8 cellular contexts compared by ENCODE assay signal in genomic region chr20:63707558-63708300, GRCh38. TPM values are rescaled to one million over a fixed set of nuclear protein-coding genes. Genes with fewer than 3 reads are reported as not detected.
DNase-seq lines count a peak whose midpoint lies in the region; ATAC-seq, FAIRE-seq and TF ChIP-seq lines count a peak whose summit lies in the region.

A gene with protein sequence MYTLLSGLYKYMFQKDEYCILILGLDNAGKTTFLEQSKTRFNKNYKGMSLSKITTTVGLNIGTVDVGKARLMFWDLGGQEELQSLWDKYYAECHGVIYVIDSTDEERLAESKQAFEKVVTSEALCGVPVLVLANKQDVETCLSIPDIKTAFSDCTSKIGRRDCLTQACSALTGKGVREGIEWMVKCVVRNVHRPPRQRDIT (minus strand): TSS chr20:63707976. CDS start chr20:63707091, 885 bp downstream.
ZGPAT (plus strand) TSS chr20:63708039; CDS start chr20:63708581, 542 bp downstream.

- TF ChIP-seq CTCF in WI38 (IDR thresholded peaks at IDR 0.05; ENCODE audit: low read depth, low read length) (no peak), mammary epithelial cell (conservative IDR thresholded peaks at IDR 0.05 in 1 of 2, IDR thresholded peaks at IDR 0.05 in 1 of 2; ENCODE audit: extremely low read depth in 1 of 2, insufficient read depth in 1 of 2, low read depth in 1 of 2, low read length in 2 of 2) (no peak)

- no TSS peak for BruUV-seq in mammary epithelial cell (replicated peaks; lab: Mats Ljungman, UMichigan)

- H3K36me3 ChIP-seq in mammary epithelial cell (ENCODE audit: insufficient read depth, low read length) (peaks cover 17% of the 10 kb centered on the region), small intestine (ENCODE audit: control insufficient read depth in 2 of 2, insufficient read depth in 2 of 2, low read length in 2 of 2) (peaks cover 4 to 16% of the 10 kb centered on the region in 2 donors)

- peak within 1 kb of the TSS; percentile 74 for H3K9ac ChIP-seq in mammary epithelial cell (ENCODE audit: insufficient read depth, low read length)

- dilution Hi-C loops in mammary epithelial cell (cut with HindIII; ENCODE audit: low sequenced_read_pairs) = no loop called here

- DNase-seq in A172 (ENCODE audit: low spot score) (peak; percentile 58), NCI-H2227 (lab: John Stamatoyannopoulos, UW; ENCODE audit: unreplicated experiment) (peak; percentile 94), mammary epithelial cell (peak; percentile 81), iPS-NIHi11 (ENCODE audit: low spot score) (peak; percentile 98), small intestine (peak; percentile 88)

- no peaks in the 10 kb centered on the region for H3K9me3 ChIP-seq in mammary epithelial cell (replicated peaks; ENCODE audit: insufficient read depth, low read length)
- no peaks in the 10 kb centered on the region for H3K9me3 ChIP-seq in small intestine (ENCODE audit: control insufficient read depth, low read depth)

- CTCF ChIA-PET in mammary epithelial cell (lab: Charles Lee; ENCODE audit: low non-redundant PET) = interaction anchor here (0.6 to 0.7 kb wide), 3 partner anchors 25 to 187 kb away, joined by 3 to 4 read pairs (median 4); partner anchors contain the start of gene PPDPF

- 6% methylated on average over 10 of the region's 98 CpGs for WGBS in mammary epithelial cell (ENCODE audit: low coverage, missing lambda C conversion rate)
- WGBS in small intestine, 3 donors = 0 to 1% (median 1%) methylated on average over 50 to 98 of the region's 98 CpGs

- ATAC-seq in GM18861 (IDR thresholded peaks at IDR 0.05; ENCODE audit: unreplicated experiment) (peak; percentile 66), HG03103 (IDR thresholded peaks at IDR 0.05; ENCODE audit: low read depth, unreplicated experiment) (peak; percentile 52)

- H3K4me1 ChIP-seq in mammary epithelial cell (ENCODE audit: insufficient read depth, low read length) (peaks cover 21% of the 10 kb centered on the region), small intestine (ENCODE audit: control insufficient read depth in 2 of 2, insufficient read depth in 1 of 2, low read depth in 1 of 2, low read length in 1 of 2) (peaks cover 4 to 6% of the 10 kb centered on the region in 2 donors)

- no peak for FAIRE-seq in small intestine (lab: Jason Lieb, UNC)

- H2AFZ ChIP-seq in mammary epithelial cell (ENCODE audit: low read depth, low read length) = peak within 1 kb of the TSS; percentile 81

- H3K27ac ChIP-seq in mammary epithelial cell (ENCODE audit: insufficient read depth, low read depth, low read length) (peak within 1 kb of the TSS; percentile 34), small intestine (ENCODE audit: low read depth in 1 of 2, low read length in 1 of 2) (peak within 1 kb of the TSS; percentile 82 to 92)

- no peaks in the 10 kb centered on the region for H4K20me1 ChIP-seq in mammary epithelial cell (ENCODE audit: insufficient read depth, low read length)

- peak within 1 kb of the TSS; percentile 95 for H3K4me2 ChIP-seq in mammary epithelial cell (ENCODE audit: insufficient read depth, low read depth, low read length)

- peak within 1 kb of the TSS; percentile 87 for H3K4me3 ChIP-seq in WI38 (ENCODE audit: low read depth, low read length)
- peak within 1 kb of the TSS; percentile 79 to 88 (median 84) for H3K4me3 ChIP-seq in mammary epithelial cell (replicated peaks in 1 of 3; ENCODE audit: insufficient read depth in 1 of 3, low read depth in 2 of 3, low read length in 3 of 3)
- peak within 1 kb of the TSS; percentile 90 to 92 for H3K4me3 ChIP-seq in small intestine (ENCODE audit: low read depth in 1 of 2, low read length in 2 of 2)

- peaks cover 90% of the 10 kb centered on the region for H3K79me2 ChIP-seq in mammary epithelial cell (ENCODE audit: insufficient read depth, low read length)

- H3K27me3 ChIP-seq in mammary epithelial cell (ENCODE audit: insufficient read depth, low read length) = no peaks in the 10 kb centered on the region
- H3K27me3 ChIP-seq in small intestine (ENCODE audit: control insufficient read depth in 2 of 2, insufficient read depth in 2 of 2, low read length in 2 of 2) = no peaks in the 10 kb centered on the region

- intact Hi-C loops in mammary epithelial cell (cut with micrococcal nuclease) = loop anchor here (1.0 to 2.0 kb wide), 3 partner anchors 33 to 267 kb away; no protein-coding TSS in a partner anchor

- in situ Hi-C loops in mammary epithelial cell (cut with MboI; ENCODE audit: low sequenced_read_pairs in 2 of 2) = loop anchor here in 1 of 2 donors (10.0 kb wide), 1 partner anchor 157 kb away; the partner anchor contains the start of genes ABHD16B and TPD52L2

RNA-seq across cellular contexts. Expression of the first gene that starts in this region (rescaled TPM):
- total RNA-seq in A172 (2014; rRNA removed; shearing (Covaris generic)) = 61.1 and 65.7 TPM in 2 replicates
- 10 to 100 TPM; 28.8 to 61.1 TPM for total RNA-seq in mammary epithelial cell
- 35.9 TPM for polyA plus RNA-seq in mammary epithelial cell
- polyA minus RNA-seq in mammary epithelial cell = 31.2 TPM
- polyA plus RNA-seq in small intestine = 10 to 100 TPM; 60.6 to 78.6 (median 61.0) TPM

RNA-seq across cellular contexts. Expression of gene ZGPAT, which starts in this region (rescaled TPM):
- 29.8 and 33.2 TPM in 2 replicates for total RNA-seq in A172 (2014; rRNA removed; shearing (Covaris generic))
- 10 to 100 TPM; 11.8 to 20.9 TPM for total RNA-seq in mammary epithelial cell
- polyA plus RNA-seq in mammary epithelial cell (13.2 TPM), small intestine (10 to 100 TPM; 26.4 to 39.8 (median 34.9) TPM)
- 6.8 TPM for polyA minus RNA-seq in mammary epithelial cell

Comparison
In these comparisons a context has a peak if more than half of its experiments do, and no peak if none do; other contexts are left out.
1. Peak in every context shown above with its lines: DNase-seq, ATAC-seq, H3K4me3 ChIP-seq and H3K27ac ChIP-seq.